ENCODE assay signal across 22 cellular contexts in the genomic region with DNA sequence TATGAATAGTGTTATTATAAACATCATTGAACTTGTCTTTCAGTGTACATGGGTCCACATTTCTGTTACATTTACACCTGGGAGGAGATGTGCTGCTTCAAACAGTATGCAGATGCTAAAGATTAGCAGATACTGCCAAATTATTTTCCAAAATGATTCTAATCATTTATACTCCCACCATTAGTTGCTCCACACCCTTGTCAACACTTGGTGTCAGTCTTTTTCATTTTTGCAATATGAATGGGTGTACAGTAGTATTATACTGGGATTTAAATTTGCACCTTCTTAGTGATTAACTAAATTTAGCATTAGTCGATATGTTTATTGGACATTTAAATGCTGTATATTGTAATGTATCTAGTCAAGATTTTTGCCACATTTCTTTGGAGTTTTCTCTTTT.
DNase-seq lines count a peak whose midpoint lies in the region; ATAC-seq, FAIRE-seq and TF ChIP-seq lines count a peak whose summit lies in the region.
"Had no signal": no experiment of that assay in that cellular context is flagged by ENCODE, and none has a peak within 500 bp of the region (broad histone marks: within the 10 kb centered on the region; RNA-seq: fewer than 3 reads in every experiment).

No MANE protein-coding gene starts in this region.

- no peak overlapping the region for H2AK5ac ChIP-seq in IMR-90 (ENCODE audit: low read depth, low read length)

- no peak overlapping the region for H3K4me3 ChIP-seq in IMR-90 (ENCODE audit: insufficient read depth, low read depth, low read length)
- H3K4me3 ChIP-seq in astrocyte (ENCODE audit: insufficient read depth, low read depth, low read length): no peak overlapping the region
- H3K4me3 ChIP-seq in right lobe of liver: no peak overlapping the region
- H3K4me3 ChIP-seq: tibial nerve had no signal

- no peaks in the 10 kb centered on the region for H3K79me2 ChIP-seq in astrocyte (ENCODE audit: insufficient read depth, low read length)

- no peaks in the 10 kb centered on the region for H3K36me3 Mint-ChIP-seq in astrocyte (ENCODE audit: low read depth, unreplicated experiment)
- H3K36me3 Mint-ChIP-seq in activated CD4-positive, alpha-beta T cell treated with anti-CD3 and anti-CD28 coated beads, Interleukin-2, amount 10 ng/mL, durations not matched to agents 7 days and 5 days (ENCODE audit: low read depth): no peaks in the 10 kb centered on the region
- H3K36me3 Mint-ChIP-seq: CD8-positive, alpha-beta memory T cell had no signal

- no peak overlapping the region for H2BK20ac ChIP-seq in IMR-90 (ENCODE audit: low read depth, low read length)

- peak; percentile 2 for DNase-seq in ACHN
- DNase-seq in IMR-90: no peak
- DNase-seq in astrocyte (ENCODE audit: low read depth): no peak
- peak; percentile 3 for DNase-seq in inferior parietal cortex (ENCODE audit: extremely low spot score)
- no peak for DNase-seq in right lobe of liver
- DNase-seq in activated CD4-positive, alpha-beta T cell treated with anti-CD3 and anti-CD28 coated beads, Interleukin-2, amount 10 ng/mL, durations not matched to agents 7 days and 5 days: no peak
- no peak for DNase-seq in activated CD8-positive, alpha-beta memory T cell treated with anti-CD3 and anti-CD28 coated beads for 24 hours
- DNase-seq: activated CD4-positive, alpha-beta T cell treated with anti-CD3 and anti-CD28 coated beads for 36 hours; activated CD8-positive, alpha-beta memory T cell treated with anti-CD3 and anti-CD28 coated beads, Interleukin-2, amount 50 U/mL, for 4 hours; activated effector memory CD4-positive, alpha-beta T cell treated with Interleukin-2 at 50 U/mL for 16 hours; CD8-positive, alpha-beta memory T cell; GOT3; left cardiac atrium; MV-4-11; NCI-H2081 treated with DMSO at 0.1 percent for 48 hours; NCI-H69; stimulated activated CD4-positive, alpha-beta T cell treated with anti-CD3 and anti-CD28 coated beads, Interleukin-15, amount 100 ng/mL, for 24 hours; stimulated activated naive CD4-positive, alpha-beta T cell treated with Interleukin-2 at 50 U/mL for 16 hours had no signal

- intact Hi-C loops in IMR-90 (cut with micrococcal nuclease) (loop anchor here (2.0 to 5.0 kb wide), 3 partner anchors 125 to 1855 kb away; no protein-coding TSS in a partner anchor), right lobe of liver (cut with DNase I) (no loop called here)

- no CpG with 5 or more reads among the region's 1 CpG for WGBS in IMR-90 (ENCODE audit: extremely low coverage in 2 of 2, insufficient read length in 1 of 2), 2 experiments
- WGBS in right lobe of liver (ENCODE audit: insufficient coverage, low coverage, low lambda C conversion rate, missing lambda C conversion rate): 70% methylated on average over 1 of the region's 1 CpG

- no peaks in the 10 kb centered on the region for H3K4me1 Mint-ChIP-seq in astrocyte (ENCODE audit: low read depth, unreplicated experiment)
- no peaks in the 10 kb centered on the region for H3K4me1 Mint-ChIP-seq in activated CD4-positive, alpha-beta T cell treated with anti-CD3 and anti-CD28 coated beads, Interleukin-2, amount 10 ng/mL, durations not matched to agents 7 days and 5 days
- H3K4me1 Mint-ChIP-seq: activated CD4-positive, alpha-beta T cell treated with anti-CD3 and anti-CD28 coated beads for 36 hours; CD8-positive, alpha-beta memory T cell had no signal

- no peak overlapping the region for H3K27ac ChIP-seq in IMR-90 (ENCODE audit: insufficient read depth, low read length)
- H3K27ac ChIP-seq in astrocyte (ENCODE audit: low read depth, low read length): no peak overlapping the region
- H3K27ac ChIP-seq in right lobe of liver: no peak overlapping the region
- H3K27ac ChIP-seq: tibial nerve had no signal

- H2AK9ac ChIP-seq in IMR-90 (replicated peaks; ENCODE audit: low read depth, low read length, poor library complexity): no peak overlapping the region

- no peak overlapping the region for H3K23ac ChIP-seq in IMR-90 (ENCODE audit: low read depth, low read length)

- H4K8ac ChIP-seq in IMR-90 (ENCODE audit: low read depth in 2 of 2, low read length in 2 of 2): no peak overlapping the region

- TF ChIP-seq POLR2A in IMR-90 (IDR thresholded peaks at IDR 0.05; ENCODE audit: low read depth, low read length) (no peak), right lobe of liver (IDR thresholded peaks at IDR 0.05) (no peak)

- no peak overlapping the region for H2BK5ac ChIP-seq in IMR-90 (ENCODE audit: low read depth, low read length, poor library complexity, severe bottlenecking)

- FAIRE-seq in astrocyte (lab: Jason Lieb, UNC): no peak
- FAIRE-seq: colon, HepG2 had no signal

- peak; percentile 50 for TF ChIP-seq RAD21 in IMR-90 (IDR thresholded peaks at IDR 0.05; ENCODE audit: low read length)

- H3K36me3 ChIP-seq in IMR-90 (ENCODE audit: control insufficient read depth, insufficient read depth, low read length) (no peaks in the 10 kb centered on the region), astrocyte (ENCODE audit: insufficient read depth, low read length) (no peaks in the 10 kb centered on the region), right lobe of liver (no peaks in the 10 kb centered on the region)
- H3K36me3 ChIP-seq: tibial nerve had no signal

- H2AFZ ChIP-seq in IMR-90 (replicated peaks; ENCODE audit: low read length, poor library complexity): no peak overlapping the region
- no peak overlapping the region for H2AFZ ChIP-seq in astrocyte (ENCODE audit: low read depth, low read length)

- no peak overlapping the region for H4K5ac ChIP-seq in IMR-90 (ENCODE audit: low read depth, low read length)

- H3K4me1 ChIP-seq in IMR-90 (ENCODE audit: control insufficient read depth, insufficient read depth, low read length) (no peaks in the 10 kb centered on the region), astrocyte (ENCODE audit: insufficient read depth, low read length) (no peaks in the 10 kb centered on the region), right lobe of liver (no peaks in the 10 kb centered on the region)
- H3K4me1 ChIP-seq: tibial nerve had no signal

- H3K9ac ChIP-seq in IMR-90 (ENCODE audit: low read depth, low read length) (no peak overlapping the region), astrocyte (ENCODE audit: low read length) (no peak overlapping the region)

- dilution Hi-C loops in IMR-90 (cut with HindIII; ENCODE audit: low sequenced_read_pairs, unreplicated experiment): no loop called here

- H3K27me3 Mint-ChIP-seq in astrocyte (ENCODE audit: low read depth, unreplicated experiment): no peaks in the 10 kb centered on the region
- no peaks in the 10 kb centered on the region for H3K27me3 Mint-ChIP-seq in activated CD4-positive, alpha-beta T cell treated with anti-CD3 and anti-CD28 coated beads, Interleukin-2, amount 10 ng/mL, durations not matched to agents 7 days and 5 days
- H3K27me3 Mint-ChIP-seq: activated CD4-positive, alpha-beta T cell treated with anti-CD3 and anti-CD28 coated beads for 36 hours; CD8-positive, alpha-beta memory T cell had no signal

- ATAC-seq in IMR-90 (ENCODE audit: low read depth) (peak; percentile 48; the same call in 1 of the 2 replicates), right lobe of liver (no peak), GM21367 (IDR thresholded peaks at IDR 0.05; ENCODE audit: unreplicated experiment) (no peak)
- ATAC-seq: activated CD4-positive, alpha-beta T cell treated with anti-CD3 and anti-CD28 coated beads for 36 hours; HepG2; left cardiac atrium had no signal

- no peak overlapping the region for H3K27ac Mint-ChIP-seq in astrocyte (ENCODE audit: unreplicated experiment)
- H3K27ac Mint-ChIP-seq in activated CD4-positive, alpha-beta T cell treated with anti-CD3 and anti-CD28 coated beads, Interleukin-2, amount 10 ng/mL, durations not matched to agents 7 days and 5 days: no peak overlapping the region
- H3K27ac Mint-ChIP-seq: activated CD4-positive, alpha-beta T cell treated with anti-CD3 and anti-CD28 coated beads for 36 hours; CD8-positive, alpha-beta memory T cell had no signal

- no peaks in the 10 kb centered on the region for H3K9me3 ChIP-seq in IMR-90 (ENCODE audit: control insufficient read depth, insufficient read depth, low read length)
- no peaks in the 10 kb centered on the region for H3K9me3 ChIP-seq in astrocyte (ENCODE audit: insufficient read depth, low read depth, low read length)
- H3K9me3 ChIP-seq in right lobe of liver: no peaks in the 10 kb centered on the region

- H3K14ac ChIP-seq in IMR-90 (replicated peaks; ENCODE audit: low read depth, low read length): no peak overlapping the region

- POLR2A ChIA-PET in IMR-90 (lab: Charles Lee; ENCODE audit: unreplicated experiment): no interaction called here
- POLR2A ChIA-PET in activated CD4-positive, alpha-beta T cell treated with anti-CD3 and anti-CD28 coated beads, Interleukin-2, amount 10 ng/mL, durations not matched to agents 7 days and 5 days (lab: Charles Lee): no interaction called here

- no peaks in the 10 kb centered on the region for H3K9me3 Mint-ChIP-seq in astrocyte (ENCODE audit: unreplicated experiment)
- H3K9me3 Mint-ChIP-seq in activated CD4-positive, alpha-beta T cell treated with anti-CD3 and anti-CD28 coated beads, Interleukin-2, amount 10 ng/mL, durations not matched to agents 7 days and 5 days: no peaks in the 10 kb centered on the region

- no peak overlapping the region for H3K4ac ChIP-seq in IMR-90 (ENCODE audit: low read depth, low read length)

- no peaks in the 10 kb centered on the region for H3K9me1 ChIP-seq in IMR-90 (ENCODE audit: insufficient read depth, low read length)

- no peaks in the 10 kb centered on the region for H3K79me1 ChIP-seq in IMR-90 (ENCODE audit: low read depth in 1 of 2, low read length in 2 of 2)

- H3K18ac ChIP-seq in IMR-90 (ENCODE audit: low read depth, low read length): no peak overlapping the region

- in situ Hi-C loops in ACHN (cut with HindIII; ENCODE audit: low pct_ligation_motif_present, low pct_unique_long_range_greater_than_20kb, low sequenced_read_pairs) (no loop called here), IMR-90 (cut with MboI; ENCODE audit: low sequenced_read_pairs) (no loop called here)

- CTCF ChIA-PET in IMR-90 (lab: Yijun Ruan, JAX): no interaction called here
- CTCF ChIA-PET in activated CD4-positive, alpha-beta T cell treated with anti-CD3 and anti-CD28 coated beads, Interleukin-2, amount 10 ng/mL, durations not matched to agents 7 days and 5 days (lab: Charles Lee): no interaction called here

- H2BK120ac ChIP-seq in IMR-90 (ENCODE audit: low read depth, low read length): no peak overlapping the region

- H3K27me3 ChIP-seq in IMR-90 (ENCODE audit: control insufficient read depth, insufficient read depth, low read length): no peaks in the 10 kb centered on the region; the same call in 1 of the 2 replicates
- H3K27me3 ChIP-seq in astrocyte (ENCODE audit: insufficient read depth, low read length): no peaks in the 10 kb centered on the region
- H3K27me3 ChIP-seq in right lobe of liver: no peaks in the 10 kb centered on the region
- H3K27me3 ChIP-seq: tibial nerve had no signal

- no TSS peak for BruUV-seq in IMR-90 (replicated peaks; lab: Mats Ljungman, UMichigan)

- H3K4me3 Mint-ChIP-seq in astrocyte (ENCODE audit: unreplicated experiment): no peak overlapping the region
- H3K4me3 Mint-ChIP-seq in activated CD4-positive, alpha-beta T cell treated with anti-CD3 and anti-CD28 coated beads, Interleukin-2, amount 10 ng/mL, durations not matched to agents 7 days and 5 days: no peak overlapping the region
- H3K4me3 Mint-ChIP-seq: activated CD4-positive, alpha-beta T cell treated with anti-CD3 and anti-CD28 coated beads for 36 hours; CD8-positive, alpha-beta memory T cell had no signal

- no peak overlapping the region for H4K91ac ChIP-seq in IMR-90 (ENCODE audit: insufficient read depth, low read depth, low read length)

- no peak overlapping the region for H2BK15ac ChIP-seq in IMR-90 (ENCODE audit: low read depth, low read length)

- no peak overlapping the region for H3K4me2 ChIP-seq in IMR-90 (ENCODE audit: low read depth, low read length)
- H3K4me2 ChIP-seq in astrocyte (ENCODE audit: low read length): no peak overlapping the region

- peak; percentile 46 for TF ChIP-seq CTCF in IMR-90 (conservative IDR thresholded peaks at IDR 0.05; ENCODE audit: low read depth, low read length)
- peak; percentile 8 for TF ChIP-seq CTCF in astrocyte (IDR thresholded peaks at IDR 0.05; ENCODE audit: insufficient read depth, low read depth, low read length)
- no peak for TF ChIP-seq CTCF in right lobe of liver (IDR thresholded peaks at IDR 0.05)

- H4K20me1 ChIP-seq in IMR-90 (ENCODE audit: insufficient read depth, low read length): no peaks in the 10 kb centered on the region
- H4K20me1 ChIP-seq in astrocyte (ENCODE audit: insufficient read depth, low read length): no peaks in the 10 kb centered on the region

- H3K56ac ChIP-seq in IMR-90 (ENCODE audit: extremely low read depth, insufficient read depth, low read length): no peak overlapping the region

Comparison
In these comparisons a context has a peak if more than half of its experiments do, and no peak if none do; other contexts are left out.
1. DNase-seq: peak in ACHN (single experiment) and inferior parietal cortex (single experiment); none in IMR-90 (single experiment), astrocyte (single experiment), right lobe of liver (0 of 3), activated CD4-positive, alpha-beta T cell treated with anti-CD3 and anti-CD28 coated beads, Interleukin-2, amount 10 ng/mL, durations not matched to agents 7 days and 5 days (single experiment) and activated CD8-positive, alpha-beta memory T cell treated with anti-CD3 and anti-CD28 coated beads for 24 hours (single experiment).
2. CTCF ChIP-seq: peak in IMR-90 (single experiment) and astrocyte (single experiment); none in right lobe of liver (0 of 4).